In the genomic region with DNA sequence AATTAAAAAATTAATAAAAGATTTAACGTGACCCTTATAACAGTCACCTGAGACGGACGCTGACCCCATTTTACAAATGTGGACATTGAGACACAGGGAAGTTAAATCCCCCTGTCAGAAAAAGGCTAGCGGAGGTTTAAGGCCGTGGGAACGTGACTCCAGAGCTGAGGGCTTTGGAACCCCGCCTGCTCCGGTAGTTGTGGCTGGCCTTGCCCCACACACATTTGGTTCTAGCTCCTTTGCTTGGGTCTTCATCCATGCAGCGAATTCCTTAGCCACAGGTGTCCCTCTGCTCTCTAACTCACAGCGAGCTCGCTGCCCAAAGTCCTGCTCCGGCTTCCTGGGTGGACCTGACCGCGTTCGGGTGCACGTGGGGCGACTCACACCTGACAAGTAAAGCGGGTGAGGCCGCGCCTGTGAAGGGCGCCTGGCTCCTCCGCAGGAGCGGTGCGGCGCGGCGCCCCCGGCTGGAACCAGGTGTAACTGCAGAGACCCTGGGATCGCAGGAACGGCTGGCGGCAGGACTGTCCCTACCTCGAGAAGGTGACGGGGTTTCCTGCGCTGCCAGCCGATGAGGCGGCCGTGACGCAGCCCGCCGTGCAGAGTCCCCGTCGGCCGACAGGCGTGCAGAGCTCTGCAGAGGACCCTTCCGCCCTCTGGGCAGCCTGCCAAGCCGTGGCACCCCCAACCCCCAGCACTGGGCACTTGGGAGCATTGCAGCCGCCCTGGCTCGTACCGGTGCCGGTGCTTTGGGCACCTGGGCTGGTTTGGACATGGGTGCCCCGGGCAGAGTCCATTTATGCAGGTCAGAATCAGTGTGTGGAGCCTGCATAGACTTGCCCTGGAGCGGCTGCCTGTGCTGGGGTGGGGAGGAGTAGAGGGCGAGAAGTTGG, we compare ENCODE assay signal across 8 cellular contexts. TPM values are rescaled to one million over a fixed set of nuclear protein-coding genes. Genes with fewer than 3 reads are reported as not detected.
DNase-seq lines count a peak whose midpoint lies in the region; ATAC-seq and TF ChIP-seq lines count a peak whose summit lies in the region.

No MANE protein-coding gene starts in this region.

- peak; percentile 65 to 88 (median 79) for DNase-seq in CD8-positive, alpha-beta T cell
- DNase-seq in astrocyte of the hippocampus (ENCODE audit: low read depth, low spot score): peak; percentile 77
- peak; percentile 67 to 72 (median 68) for DNase-seq in immature natural killer cell
- peak; percentile 69 to 70 for DNase-seq in stimulated activated CD4-positive, alpha-beta T cell treated with anti-CD3 and anti-CD28 coated beads, Interleukin-15, amount 100 ng/mL, for 1 hour (ENCODE audit: low read depth in 1 of 2, low spot score in 1 of 2)
- no peak for DNase-seq in globus pallidus (ENCODE audit: low spot score)

- peak overlapping the region; percentile 84 for H3K4me3 Mint-ChIP-seq in CD8-positive, alpha-beta T cell
- H3K4me3 Mint-ChIP-seq in T-helper 1 cell treated with Interleukin-12 subunit alpha and Interleukin-12 subunit beta and Interleukin-4 antibody, amounts not matched to agents 30 μg/mL and 1 μg/mL, for 36 hours: peak overlapping the region; percentile 70
- peak overlapping the region; percentile 59 to 88 (median 79) for H3K4me3 Mint-ChIP-seq in immature natural killer cell

- no peak overlapping the region for H3K9ac ChIP-seq in HUES48 (ENCODE audit: low read depth, low read length)

- H3K27ac Mint-ChIP-seq in CD8-positive, alpha-beta T cell: peak overlapping the region; percentile 77
- H3K27ac Mint-ChIP-seq in T-helper 1 cell treated with Interleukin-12 subunit alpha and Interleukin-12 subunit beta and Interleukin-4 antibody, amounts not matched to agents 30 μg/mL and 1 μg/mL, for 36 hours: peak overlapping the region; percentile 46
- H3K27ac Mint-ChIP-seq in immature natural killer cell: peak overlapping the region in 5 of 6 donors; percentile 32 to 62 (median 45)

- no peaks in the 10 kb centered on the region for H3K36me3 ChIP-seq in CD8-positive, alpha-beta T cell (ENCODE audit: insufficient read depth, low read length)
- H3K36me3 ChIP-seq in HUES48 (ENCODE audit: control insufficient read depth, insufficient read depth, low read length): no peaks in the 10 kb centered on the region

- POLR2A ChIA-PET in CD8-positive, alpha-beta T cell (lab: Charles Lee): interaction anchor here (0.9 to 1.9 kb wide), 3 partner anchors 9 to 28 kb away, joined by 3 to 7 read pairs (median 4); a partner anchor contains a TSS

- intact Hi-C loops in CD8-positive, alpha-beta T cell (cut with DNase I, micrococcal nuclease): loop anchor here (1.0 to 5.0 kb wide), 4 partner anchors 8 to 61 kb away; a partner anchor contains a TSS

- peaks cover 20% of the 10 kb centered on the region for H3K4me1 Mint-ChIP-seq in CD8-positive, alpha-beta T cell (ENCODE audit: low read depth)
- peaks cover 24% of the 10 kb centered on the region for H3K4me1 Mint-ChIP-seq in T-helper 1 cell treated with Interleukin-12 subunit alpha and Interleukin-12 subunit beta and Interleukin-4 antibody, amounts not matched to agents 30 μg/mL and 1 μg/mL, for 36 hours (ENCODE audit: low read depth)
- peaks cover 13 to 17% of the 10 kb centered on the region in 2 donors for H3K4me1 Mint-ChIP-seq in immature natural killer cell

- peaks cover 11% of the 10 kb centered on the region for H3K4me1 ChIP-seq in CD8-positive, alpha-beta T cell (ENCODE audit: insufficient read depth, low read length)
- H3K4me1 ChIP-seq in HUES48 (ENCODE audit: control insufficient read depth, insufficient read depth, low read length): 0 out of 2 replicates have a peak, but pooled peaks cover 5% of the 10 kb centered on the region

- H3K27me3 Mint-ChIP-seq in CD8-positive, alpha-beta T cell (ENCODE audit: low read depth): no peaks in the 10 kb centered on the region
- peaks cover 39% of the 10 kb centered on the region for H3K27me3 Mint-ChIP-seq in T-helper 1 cell treated with Interleukin-12 subunit alpha and Interleukin-12 subunit beta and Interleukin-4 antibody, amounts not matched to agents 30 μg/mL and 1 μg/mL, for 36 hours (ENCODE audit: low read depth)
- H3K27me3 Mint-ChIP-seq in immature natural killer cell (ENCODE audit: low read depth in 3 of 3): peaks cover 6 to 16% (median 11%) of the 10 kb centered on the region in 3 donors

- peak; percentile 82 for TF ChIP-seq CTCF in CD8-positive, alpha-beta T cell (IDR thresholded peaks at IDR 0.05)

- ATAC-seq in CD8-positive, alpha-beta T cell: peak; percentile 94
- ATAC-seq in GM21360 (IDR thresholded peaks at IDR 0.05; ENCODE audit: unreplicated experiment): peak; percentile 77

- H3K27me3 ChIP-seq in CD8-positive, alpha-beta T cell (ENCODE audit: insufficient read depth, low read length): no peaks in the 10 kb centered on the region
- peaks cover 41% of the 10 kb centered on the region for H3K27me3 ChIP-seq in HUES48 (ENCODE audit: control insufficient read depth, insufficient read depth, low read length)

- CTCF ChIA-PET in CD8-positive, alpha-beta T cell (lab: Charles Lee): interaction anchor here (0.7 to 2.0 kb wide), 24 partner anchors 10 to 117 kb away, joined by 3 to 12 read pairs (median 3); a partner anchor contains a TSS

- peaks cover 2% of the 10 kb centered on the region for H3K9me3 Mint-ChIP-seq in CD8-positive, alpha-beta T cell
- no peaks in the 10 kb centered on the region for H3K9me3 Mint-ChIP-seq in T-helper 1 cell treated with Interleukin-12 subunit alpha and Interleukin-12 subunit beta and Interleukin-4 antibody, amounts not matched to agents 30 μg/mL and 1 μg/mL, for 36 hours
- no peaks in the 10 kb centered on the region for H3K9me3 Mint-ChIP-seq in immature natural killer cell

- no peak overlapping the region for H3K27ac ChIP-seq in CD8-positive, alpha-beta T cell (ENCODE audit: low read depth, low read length)
- no peak overlapping the region for H3K27ac ChIP-seq in HUES48 (ENCODE audit: low read depth, low read length)

- no peaks in the 10 kb centered on the region for H3K36me3 Mint-ChIP-seq in CD8-positive, alpha-beta T cell
- peaks cover 5% of the 10 kb centered on the region for H3K36me3 Mint-ChIP-seq in T-helper 1 cell treated with Interleukin-12 subunit alpha and Interleukin-12 subunit beta and Interleukin-4 antibody, amounts not matched to agents 30 μg/mL and 1 μg/mL, for 36 hours (ENCODE audit: low read depth)
- no peaks in the 10 kb centered on the region for H3K36me3 Mint-ChIP-seq in immature natural killer cell

- no peaks in the 10 kb centered on the region for H3K9me3 ChIP-seq in CD8-positive, alpha-beta T cell (ENCODE audit: low read length)
- H3K9me3 ChIP-seq in HUES48 (ENCODE audit: control insufficient read depth, insufficient read depth, low read length): 0 out of 2 replicates have a peak, but pooled peaks cover 2% of the 10 kb centered on the region

- H3K4me3 ChIP-seq in CD8-positive, alpha-beta T cell (ENCODE audit: low read depth, low read length): peak overlapping the region; percentile 69
- peak overlapping the region; percentile 54 for H3K4me3 ChIP-seq in HUES48 (ENCODE audit: low read depth, low read length)

RNA-seq across cellular contexts. Expression of a gene that starts 2.4 kb away (rescaled TPM):
- under 1 TPM in 1 of 2 experiments, not detected in 1; 0.33 TPM for total RNA-seq in CD8-positive, alpha-beta T cell
- polyA plus RNA-seq in immature natural killer cell: 1 to 10 TPM in 1 of 3 donors, under 1 TPM in 1, not detected in 1; 0.87 to 1.7 TPM

RNA-seq across cellular contexts. Expression of a gene that starts 28.1 kb away (rescaled TPM):
- total RNA-seq in CD8-positive, alpha-beta T cell: 100 to 1,000 TPM; 126 to 137 TPM
- 10 to 100 TPM; 37.4 to 55.9 (median 41.4) TPM for polyA plus RNA-seq in immature natural killer cell
